ENCODE assay signal across 8 cellular contexts in genomic region chr17:47895856-47896671, GRCh38. TPM values are rescaled to one million over a fixed set of nuclear protein-coding genes. Genes with fewer than 3 reads are reported as not detected.
DNase-seq lines count a peak whose midpoint lies in the region; ATAC-seq and TF ChIP-seq lines count a peak whose summit lies in the region.

TSS of gene SP2 (plus strand) at chr17:47896236. CDS start at chr17:47896287, 51 bp downstream.

- H3K9me2 ChIP-seq in DOHH2 (replicated peaks; ENCODE audit: control insufficient read depth, low read length) (no peaks in the 10 kb centered on the region), GM23338 (ENCODE audit: insufficient read depth) (no peaks in the 10 kb centered on the region)

- peak within 1 kb of the TSS; percentile 65 for H3K27ac ChIP-seq in DOHH2 (ENCODE audit: low read depth, low read length)
- H3K27ac ChIP-seq in GM23338 (ENCODE audit: low read depth), result 0 out of 2 replicates have a peak within 1 kb of the TSS, but pooled peaks have one; percentile 47

- H3K4me1 Mint-ChIP-seq in GM23338 (peaks cover 37% of the 10 kb centered on the region), naive B cell (peaks cover 40 to 62% (median 43%) of the 10 kb centered on the region in 3 donors)
- peaks cover 48% of the 10 kb centered on the region for H3K4me1 Mint-ChIP-seq in stimulated activated memory B cell treated with anti-CD40 and anti-IgM and Interleukin-4, amounts not matched to agents 10 μg/mL and 1 μg/mL and 100 μg/mL, for 72 hours

- H4K20me1 ChIP-seq in DOHH2 (ENCODE audit: control insufficient read depth, insufficient read depth, low read depth, low read length), result no peaks in the 10 kb centered on the region
- H4K20me1 ChIP-seq in GM23338 (replicated peaks; ENCODE audit: insufficient read depth), result no peaks in the 10 kb centered on the region

- peak within 1 kb of the TSS; percentile 96 for H3K27ac Mint-ChIP-seq in GM23338
- H3K27ac Mint-ChIP-seq in naive B cell, result peak within 1 kb of the TSS; percentile 99 to 100 (median 100)
- peak within 1 kb of the TSS; percentile 92 for H3K27ac Mint-ChIP-seq in stimulated activated memory B cell treated with anti-CD40 and anti-IgM and Interleukin-4, amounts not matched to agents 10 μg/mL and 1 μg/mL and 100 μg/mL, for 72 hours

- H3K36me3 ChIP-seq in DOHH2 (ENCODE audit: control insufficient read depth, low read length) (peaks cover 38% of the 10 kb centered on the region), GM23338 (ENCODE audit: insufficient read depth) (no peaks in the 10 kb centered on the region)

- TF ChIP-seq CTCF in DOHH2 (IDR thresholded peaks at IDR 0.05; ENCODE audit: low read depth, low read length, poor library complexity, severe bottlenecking) (no peak), GM23338 (conservative IDR thresholded peaks at IDR 0.05; ENCODE audit: low read depth in 2 of 2) (no peak)

- H3K4me3 ChIP-seq in DOHH2 (ENCODE audit: low read length) (peak within 1 kb of the TSS; percentile 91), GM23338 (peak within 1 kb of the TSS; percentile 97)

- H3K27me3 ChIP-seq in DOHH2 (ENCODE audit: control insufficient read depth, low read length) (no peaks in the 10 kb centered on the region), GM23338 (ENCODE audit: insufficient read depth) (no peaks in the 10 kb centered on the region)

- H3K4me1 ChIP-seq in DOHH2 (ENCODE audit: control insufficient read depth, low read length) (peaks cover 31% of the 10 kb centered on the region), GM23338 (ENCODE audit: insufficient read depth) (peaks cover 26% of the 10 kb centered on the region)

- H3K79me2 ChIP-seq in DOHH2 (ENCODE audit: control insufficient read depth, low read length), result peaks cover 56% of the 10 kb centered on the region
- H3K79me2 ChIP-seq in GM23338 (replicated peaks; ENCODE audit: insufficient read depth), result peaks cover 22% of the 10 kb centered on the region

- H3F3A ChIP-seq in DOHH2 (ENCODE audit: control insufficient read depth, insufficient read depth), result peaks cover 6% of the 10 kb centered on the region; the same call in 1 of the 2 replicates
- no peaks in the 10 kb centered on the region; the same call in 1 of the 2 replicates for H3F3A ChIP-seq in GM23338 (replicated peaks; ENCODE audit: low read depth)

- no peaks in the 10 kb centered on the region; the same call in 2 of the 3 replicates for H3K9me3 Mint-ChIP-seq in GM23338
- H3K9me3 Mint-ChIP-seq in naive B cell, result no peaks in the 10 kb centered on the region
- no peaks in the 10 kb centered on the region for H3K9me3 Mint-ChIP-seq in stimulated activated memory B cell treated with anti-CD40 and anti-IgM and Interleukin-4, amounts not matched to agents 10 μg/mL and 1 μg/mL and 100 μg/mL, for 72 hours

- peak within 1 kb of the TSS; percentile 68 for H2AFZ ChIP-seq in GM23338

- DNase-seq in GM23338 (ENCODE audit: low spot score) (peak; percentile 100), LHCN-M2 (ENCODE audit: low read depth) (peak; percentile 100), RPMI8226 (peak; percentile 100), fibroblast of gingiva (ENCODE audit: low read depth) (peak; percentile 100), naive B cell (peak; percentile 100)
- DNase-seq in activated T-helper 1 cell treated with anti-CD3 and anti-CD28 coated beads, Interleukin-2, amount 50 U/mL, for 16 hours (ENCODE audit: low read depth in 1 of 2, low spot score in 1 of 2), result peak; percentile 94 to 98

- ATAC-seq in GM23338 (peak; percentile 93), naive B cell (ENCODE audit: low read depth in 2 of 2) (peak; percentile 83 to 85)
- peak; percentile 97 for ATAC-seq in stimulated activated memory B cell treated with anti-CD40 and anti-IgM and Interleukin-4, amounts not matched to agents 10 μg/mL and 1 μg/mL and 100 μg/mL, for 72 hours

- H3K36me3 Mint-ChIP-seq in GM23338 (ENCODE audit: low read depth) (no peaks in the 10 kb centered on the region; the same call in 2 of the 3 replicates), naive B cell (peaks cover 0 to 5% of the 10 kb centered on the region in 2 donors)
- peaks cover 5% of the 10 kb centered on the region for H3K36me3 Mint-ChIP-seq in stimulated activated memory B cell treated with anti-CD40 and anti-IgM and Interleukin-4, amounts not matched to agents 10 μg/mL and 1 μg/mL and 100 μg/mL, for 72 hours

- peaks cover 11% of the 10 kb centered on the region for H3K27me3 Mint-ChIP-seq in GM23338 (ENCODE audit: insufficient read depth, low read depth, poor library complexity)
- no peaks in the 10 kb centered on the region for H3K27me3 Mint-ChIP-seq in naive B cell
- no peaks in the 10 kb centered on the region for H3K27me3 Mint-ChIP-seq in stimulated activated memory B cell treated with anti-CD40 and anti-IgM and Interleukin-4, amounts not matched to agents 10 μg/mL and 1 μg/mL and 100 μg/mL, for 72 hours

- peak within 1 kb of the TSS; percentile 82 for H3K4me2 ChIP-seq in DOHH2 (ENCODE audit: low read length)
- H3K4me2 ChIP-seq in GM23338, result peak within 1 kb of the TSS; percentile 95

- H3K9me3 ChIP-seq in DOHH2 (ENCODE audit: control insufficient read depth, insufficient read depth, low read length), result no peaks in the 10 kb centered on the region

- H3K4me3 Mint-ChIP-seq in GM23338 (peak within 1 kb of the TSS; percentile 96), naive B cell (peak within 1 kb of the TSS; percentile 92 to 100 (median 100))
- H3K4me3 Mint-ChIP-seq in stimulated activated memory B cell treated with anti-CD40 and anti-IgM and Interleukin-4, amounts not matched to agents 10 μg/mL and 1 μg/mL and 100 μg/mL, for 72 hours, result peak within 1 kb of the TSS; percentile 92

TF ChIP-seq in GM23338, 12 proteins besides CTCF, POLR2A, EP300 and RAD21:
- no peak for TF ChIP-seq ZNF331 (CRISPR knock-in tag; IDR thresholded peaks at IDR 0.05; ENCODE audit: low read depth)
- TF ChIP-seq JUNB (IDR thresholded peaks at IDR 0.05; ENCODE audit: unreplicated experiment), result no peak
- no peak for TF ChIP-seq STAT1 (IDR thresholded peaks at IDR 0.05; ENCODE audit: unreplicated experiment)
- TF ChIP-seq CREB1 (CRISPR knock-in tag; IDR thresholded peaks at IDR 0.05; ENCODE audit: low read depth), result peak; percentile 96
- TF ChIP-seq EZH2phosphoT487 (IDR thresholded peaks at IDR 0.05; ENCODE audit: unreplicated experiment), result no peak
- TF ChIP-seq POLR2AphosphoS5 (IDR thresholded peaks at IDR 0.05; ENCODE audit: low read depth), result peak; percentile 75
- no peak for TF ChIP-seq NANOG (IDR thresholded peaks at IDR 0.05; ENCODE audit: borderline replicate concordance)
TF ChIP-seq in GM23338: peak in this region for 2.

RNA-seq across cellular contexts. Expression of gene SP2, which starts in this region (rescaled TPM):
- 6.0 and 7.6 TPM in 2 replicates for total RNA-seq in GM23338 (2014; rRNA removed; shearing (Covaris generic))
- polyA plus RNA-seq in GM23338 (2016; fragmentation: Nextera tagmentation; extraction: Ambion mirVana), result 10.8 and 12.9 TPM in 2 replicates
- total RNA-seq in LHCN-M2 (2014; rRNA removed), result 1.7 and 3.4 TPM in 2 replicates
- 12.0 TPM for polyA plus RNA-seq in LHCN-M2 (2012)
- 10 to 100 TPM in 2 of 6 donors, 1 to 10 TPM in 4; 2.2 to 17.1 (median 9.4) TPM for polyA plus RNA-seq in naive B cell (ENCODE audit: low read depth in 6 of 6)

Comparison
In these comparisons a context has a peak if more than half of its experiments do, and no peak if none do; other contexts are left out.
1. Peak in every context shown above with its lines: DNase-seq, ATAC-seq, H3K4me3 ChIP-seq and H3K27ac ChIP-seq.